9 cellular contexts compared by ENCODE assay signal in genomic region chr1:37038079-37038702, GRCh38. TPM values are rescaled to one million over a fixed set of nuclear protein-coding genes. Genes with fewer than 3 reads are reported as not detected.
DNase-seq lines count a peak whose midpoint lies in the region; ATAC-seq, FAIRE-seq and TF ChIP-seq lines count a peak whose summit lies in the region.
"Had no signal": no experiment of that assay in that cellular context is flagged by ENCODE, and none has a peak within 500 bp of the region (broad histone marks: within the 10 kb centered on the region; RNA-seq: fewer than 3 reads in every experiment).

No MANE protein-coding gene starts in this region.

- H3F3A ChIP-seq in SK-N-SH (replicated peaks; ENCODE audit: insufficient read depth): no peaks in the 10 kb centered on the region

- no peak overlapping the region for H3K4me2 ChIP-seq in SK-N-SH

- no peak for TF ChIP-seq POLR2A in tibial nerve (IDR thresholded peaks at IDR 0.05)

- no peak; the same call in 2 of the 3 replicates for ATAC-seq in SK-N-SH treated with all-trans-retinoic acid at 6 μM for 48 hours
- no peak for ATAC-seq in HG03342 (IDR thresholded peaks at IDR 0.05; ENCODE audit: unreplicated experiment)
- no peak for ATAC-seq in GM21825 (IDR thresholded peaks at IDR 0.05; ENCODE audit: unreplicated experiment)

- H3K27ac ChIP-seq in SK-N-SH (ENCODE audit: low read depth in 2 of 2, low read length in 1 of 2): no peak overlapping the region
- H3K27ac ChIP-seq in tibial nerve: peak overlapping the region in 2 of 4 donors; percentile 66

- H3K9me3 ChIP-seq in SK-N-SH: no peaks in the 10 kb centered on the region
- H3K9me3 ChIP-seq in tibial nerve: no peaks in the 10 kb centered on the region

- H3K27me3 ChIP-seq in SK-N-SH (ENCODE audit: insufficient read depth) (0 out of 2 replicates have a peak, but pooled peaks cover 5% of the 10 kb centered on the region), tibial nerve (peaks cover 0 to 54% of the 10 kb centered on the region in 2 donors)

- TF ChIP-seq CTCF in SK-N-SH (IDR thresholded peaks at IDR 0.05) (no peak), tibial nerve (IDR thresholded peaks at IDR 0.05) (peak in 3 of 5 experiments; percentile 24 to 38 (median 36))

- H2AFZ ChIP-seq in SK-N-SH (ENCODE audit: low read depth): no peak overlapping the region

- POLR2A ChIA-PET in SK-N-SH (lab: Yijun Ruan, JAX): no interaction called here

- CTCF ChIA-PET in SK-N-SH (lab: Yijun Ruan, JAX): interaction anchor here (0.5 to 3.7 kb wide), 15 partner anchors 9 to 522 kb away, joined by 3 to 12 read pairs (median 3); no protein-coding TSS in a partner anchor

- H3K4me1 ChIP-seq in SK-N-SH (ENCODE audit: control insufficient read depth in 1 of 2, insufficient read depth in 2 of 2, low read depth in 1 of 2, low read length in 1 of 2): peaks cover 0 to 4% of the 10 kb centered on the region in 2 experiments; a peak in 1 of 4 replicates
- peaks cover 0 to 53% (median 14%) of the 10 kb centered on the region in 4 donors for H3K4me1 ChIP-seq in tibial nerve

- no peaks in the 10 kb centered on the region for H3K79me2 ChIP-seq in SK-N-SH (ENCODE audit: insufficient read depth)

- H4K20me1 ChIP-seq in SK-N-SH (ENCODE audit: insufficient read depth): no peaks in the 10 kb centered on the region

- 12% methylated on average over 7 of the region's 13 CpGs for WGBS in SK-N-SH (ENCODE audit: low lambda C conversion rate)
- WGBS in tibial nerve, 2 donors: 6 to 8% methylated on average over 11 to 12 of the region's 13 CpGs

- peak; percentile 70 for TF ChIP-seq RAD21 in SK-N-SH (IDR thresholded peaks at IDR 0.05; ENCODE audit: low read length)

- DNase-seq in SK-N-SH: peak; percentile 54
- peak; percentile 65 for DNase-seq in NCI-H748 treated with DMSO at 0.1 percent for 48 hours (lab: John Stamatoyannopoulos, UW)
- DNase-seq in frontal cortex (ENCODE audit: low spot score in 2 of 2): peak; percentile 57 to 65
- DNase-seq in tibial nerve (ENCODE audit: low spot score in 2 of 2): no peak
- no peak for DNase-seq in kidney glomerular epithelial cell (lab: John Stamatoyannopoulos, UW)
- DNase-seq: activated B cell treated with CpG ODN at 0.5 μM for 24 hours had no signal

- H3K4me3 ChIP-seq in SK-N-SH (ENCODE audit: low read depth in 2 of 2, low read length in 1 of 2): no peak overlapping the region
- no peak overlapping the region for H3K4me3 ChIP-seq in tibial nerve

- H3K36me3 ChIP-seq in SK-N-SH (replicated peaks in 1 of 2; ENCODE audit: control insufficient read depth in 1 of 2, insufficient read depth in 2 of 2, low read length in 1 of 2) (no peaks in the 10 kb centered on the region), tibial nerve (no peaks in the 10 kb centered on the region)

- no peaks in the 10 kb centered on the region for H3K9me2 ChIP-seq in SK-N-SH

- FAIRE-seq in frontal cortex (lab: Jason Lieb, UNC): no peak

- TF ChIP-seq EP300 in SK-N-SH (IDR thresholded peaks at IDR 0.05; ENCODE audit: borderline replicate concordance in 1 of 2, low read depth in 1 of 2, low read length in 1 of 2) (no peak), tibial nerve (IDR thresholded peaks at IDR 0.05) (no peak)

- H3K9ac ChIP-seq in SK-N-SH: no peak overlapping the region

TF ChIP-seq in SK-N-SH, 30 proteins besides CTCF, POLR2A, EP300 and RAD21:
- TF ChIP-seq, protein P1, sequence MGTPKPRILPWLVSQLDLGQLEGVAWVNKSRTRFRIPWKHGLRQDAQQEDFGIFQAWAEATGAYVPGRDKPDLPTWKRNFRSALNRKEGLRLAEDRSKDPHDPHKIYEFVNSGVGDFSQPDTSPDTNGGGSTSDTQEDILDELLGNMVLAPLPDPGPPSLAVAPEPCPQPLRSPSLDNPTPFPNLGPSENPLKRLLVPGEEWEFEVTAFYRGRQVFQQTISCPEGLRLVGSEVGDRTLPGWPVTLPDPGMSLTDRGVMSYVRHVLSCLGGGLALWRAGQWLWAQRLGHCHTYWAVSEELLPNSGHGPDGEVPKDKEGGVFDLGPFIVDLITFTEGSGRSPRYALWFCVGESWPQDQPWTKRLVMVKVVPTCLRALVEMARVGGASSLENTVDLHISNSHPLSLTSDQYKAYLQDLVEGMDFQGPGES (IDR thresholded peaks at IDR 0.05; ENCODE audit: low read depth, low read length): no peak
- TF ChIP-seq, protein P2, sequence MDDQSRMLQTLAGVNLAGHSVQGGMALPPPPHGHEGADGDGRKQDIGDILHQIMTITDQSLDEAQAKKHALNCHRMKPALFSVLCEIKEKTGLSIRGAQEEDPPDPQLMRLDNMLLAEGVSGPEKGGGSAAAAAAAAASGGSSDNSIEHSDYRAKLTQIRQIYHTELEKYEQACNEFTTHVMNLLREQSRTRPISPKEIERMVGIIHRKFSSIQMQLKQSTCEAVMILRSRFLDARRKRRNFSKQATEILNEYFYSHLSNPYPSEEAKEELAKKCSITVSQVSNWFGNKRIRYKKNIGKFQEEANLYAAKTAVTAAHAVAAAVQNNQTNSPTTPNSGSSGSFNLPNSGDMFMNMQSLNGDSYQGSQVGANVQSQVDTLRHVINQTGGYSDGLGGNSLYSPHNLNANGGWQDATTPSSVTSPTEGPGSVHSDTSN (IDR thresholded peaks at IDR 0.05): no peak
- peak; percentile 36; the same call in 1 of the 2 replicates for TF ChIP-seq SMC3 (IDR thresholded peaks at IDR 0.05; ENCODE audit: low read depth, low read length)
- no peak for TF ChIP-seq GATA2 (CRISPR knock-in tag; IDR thresholded peaks at IDR 0.05)

TF ChIP-seq in SK-N-SH treated with all-trans-retinoic acid at 6 μM for 48 hours, 23 proteins besides CTCF, POLR2A, EP300 and RAD21:
- TF ChIP-seq CSDC2 (CRISPR knock-in tag; IDR thresholded peaks at IDR 0.05) (no peak), ZC3H10 (CRISPR knock-in tag; IDR thresholded peaks at IDR 0.05) (no peak), BACH2 (CRISPR knock-in tag; IDR thresholded peaks at IDR 0.05; ENCODE audit: borderline replicate concordance) (no peak), ZFP3 (CRISPR knock-in tag; IDR thresholded peaks at IDR 0.05) (no peak), ZNF70 (CRISPR knock-in tag; IDR thresholded peaks at IDR 0.05) (no peak), ARNTL (CRISPR knock-in tag; IDR thresholded peaks at IDR 0.05; ENCODE audit: borderline replicate concordance, low read depth) (no peak), ZNF565 (CRISPR knock-in tag; conservative IDR thresholded peaks at IDR 0.05; ENCODE audit: low read depth) (no peak), CREB5 (CRISPR knock-in tag; IDR thresholded peaks at IDR 0.05; ENCODE audit: low read depth) (no peak), OSR1 (CRISPR knock-in tag; IDR thresholded peaks at IDR 0.05) (no peak), GLIS3 (CRISPR knock-in tag; IDR thresholded peaks at IDR 0.05) (no peak), ESRRG (CRISPR knock-in tag; IDR thresholded peaks at IDR 0.05) (no peak), ZFP30 (CRISPR knock-in tag; IDR thresholded peaks at IDR 0.05) (no peak), TOX (CRISPR knock-in tag; IDR thresholded peaks at IDR 0.05; ENCODE audit: borderline replicate concordance) (no peak), SNAI2 (CRISPR knock-in tag; IDR thresholded peaks at IDR 0.05) (no peak)
- TF ChIP-seq, protein P3, sequence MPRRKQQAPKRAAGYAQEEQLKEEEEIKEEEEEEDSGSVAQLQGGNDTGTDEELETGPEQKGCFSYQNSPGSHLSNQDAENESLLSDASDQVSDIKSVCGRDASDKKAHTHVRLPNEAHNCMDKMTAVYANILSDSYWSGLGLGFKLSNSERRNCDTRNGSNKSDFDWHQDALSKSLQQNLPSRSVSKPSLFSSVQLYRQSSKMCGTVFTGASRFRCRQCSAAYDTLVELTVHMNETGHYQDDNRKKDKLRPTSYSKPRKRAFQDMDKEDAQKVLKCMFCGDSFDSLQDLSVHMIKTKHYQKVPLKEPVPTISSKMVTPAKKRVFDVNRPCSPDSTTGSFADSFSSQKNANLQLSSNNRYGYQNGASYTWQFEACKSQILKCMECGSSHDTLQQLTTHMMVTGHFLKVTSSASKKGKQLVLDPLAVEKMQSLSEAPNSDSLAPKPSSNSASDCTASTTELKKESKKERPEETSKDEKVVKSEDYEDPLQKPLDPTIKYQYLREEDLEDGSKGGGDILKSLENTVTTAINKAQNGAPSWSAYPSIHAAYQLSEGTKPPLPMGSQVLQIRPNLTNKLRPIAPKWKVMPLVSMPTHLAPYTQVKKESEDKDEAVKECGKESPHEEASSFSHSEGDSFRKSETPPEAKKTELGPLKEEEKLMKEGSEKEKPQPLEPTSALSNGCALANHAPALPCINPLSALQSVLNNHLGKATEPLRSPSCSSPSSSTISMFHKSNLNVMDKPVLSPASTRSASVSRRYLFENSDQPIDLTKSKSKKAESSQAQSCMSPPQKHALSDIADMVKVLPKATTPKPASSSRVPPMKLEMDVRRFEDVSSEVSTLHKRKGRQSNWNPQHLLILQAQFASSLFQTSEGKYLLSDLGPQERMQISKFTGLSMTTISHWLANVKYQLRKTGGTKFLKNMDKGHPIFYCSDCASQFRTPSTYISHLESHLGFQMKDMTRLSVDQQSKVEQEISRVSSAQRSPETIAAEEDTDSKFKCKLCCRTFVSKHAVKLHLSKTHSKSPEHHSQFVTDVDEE (CRISPR knock-in tag; IDR thresholded peaks at IDR 0.05): no peak

RNA-seq across cellular contexts. Expression of gene GRIK3, which starts 3.9 kb away (rescaled TPM):
- not detected in 2 replicates for polyA plus RNA-seq in SK-N-SH (2012; rRNA removed)
- polyA plus RNA-seq in SK-N-SH (2012; cell fraction: cytosol; rRNA removed): under 0.01 TPM in 1 of 2 replicates, not detected in the other
- polyA plus RNA-seq in SK-N-SH (2012; cell fraction: nucleus; rRNA removed): not detected in 2 replicates
- total RNA-seq in frontal cortex (30.2 TPM), tibial nerve (10 to 100 TPM; 12.8 to 26.2 (median 21.7) TPM)

Comparison
In these comparisons a context has a peak if more than half of its experiments do, and no peak if none do; other contexts are left out.
1. DNase-seq: peak in SK-N-SH (single experiment), NCI-H748 treated with DMSO at 0.1 percent for 48 hours (single experiment) and frontal cortex (2 of 2); none in tibial nerve (0 of 2) and kidney glomerular epithelial cell (single experiment).